In genomic region chr6:159892053-159892452, GRCh38 we compare ENCODE assay signal across 15 cellular contexts.
"Had no signal": no experiment of that assay in that cellular context is flagged by ENCODE, and none has a peak within 500 bp of the region (broad histone marks: within the 10 kb centered on the region; RNA-seq: fewer than 3 reads in every experiment).

No MANE protein-coding gene starts in this region.

- H3K4me3 Mint-ChIP-seq: activated CD4-positive, alpha-beta memory T cell treated with anti-CD3 and anti-CD28 coated beads for 36 hours; activated CD4-positive, alpha-beta T cell treated with anti-CD3 and anti-CD28 coated beads for 36 hours; activated naive CD8-positive, alpha-beta T cell; naive thymus-derived CD8-positive, alpha-beta T cell; T-helper 2 cell treated with Interferon-gamma antibody and Interleukin-4, amounts not matched to agents 5 μg/mL and 100 μg/mL, for 36 hours; WTC11 had no signal

- H3K4me3 ChIP-seq: tibial artery, uterus had no signal

- H3K27ac Mint-ChIP-seq: activated CD4-positive, alpha-beta memory T cell treated with anti-CD3 and anti-CD28 coated beads for 36 hours; activated CD4-positive, alpha-beta T cell treated with anti-CD3 and anti-CD28 coated beads for 36 hours; activated naive CD8-positive, alpha-beta T cell; naive thymus-derived CD8-positive, alpha-beta T cell; T-helper 2 cell treated with Interferon-gamma antibody and Interleukin-4, amounts not matched to agents 5 μg/mL and 100 μg/mL, for 36 hours; WTC11 had no signal

- H3K36me3 ChIP-seq: tibial artery, uterus had no signal

- H3K4me1 Mint-ChIP-seq: activated CD4-positive, alpha-beta T cell treated with anti-CD3 and anti-CD28 coated beads for 36 hours; naive thymus-derived CD8-positive, alpha-beta T cell had no signal

- H3K27me3 ChIP-seq: uterus had no signal

- H3K4me1 ChIP-seq: uterus had no signal

- DNase-seq: activated CD4-positive, alpha-beta memory T cell treated with anti-CD3 and anti-CD28 coated beads for 36 hours; activated CD4-positive, alpha-beta T cell treated with anti-CD3 and anti-CD28 coated beads for 36 hours; dermis blood vessel endothelial cell; left cardiac atrium; mesenchymal stem cell; naive thymus-derived CD8-positive, alpha-beta T cell; stimulated activated CD4-positive, alpha-beta T cell treated with anti-CD3 and anti-CD28 coated beads, Interleukin-12 subunit alpha, Interleukin-12 subunit beta, amount 100 ng/mL, for 4 hours; stimulated activated CD4-positive, alpha-beta T cell treated with anti-CD3 and anti-CD28 coated beads, Interleukin-1b, Interleukin-23, amount 100 ng/mL, for 48 hours; stimulated activated CD8-positive, alpha-beta memory T cell treated with anti-CD3 and anti-CD28 coated beads, Interleukin-4, amount 100 ng/mL, for 48 hours; stimulated activated naive CD4-positive, alpha-beta T cell; tibial artery; uterus had no signal

- H3K9me3 ChIP-seq: tibial artery, uterus had no signal

- H3K36me3 Mint-ChIP-seq: activated CD4-positive, alpha-beta memory T cell treated with anti-CD3 and anti-CD28 coated beads for 36 hours; activated naive CD8-positive, alpha-beta T cell; naive thymus-derived CD8-positive, alpha-beta T cell; WTC11 had no signal

- H3K27ac ChIP-seq: tibial artery, uterus had no signal

- ATAC-seq: activated CD4-positive, alpha-beta T cell treated with anti-CD3 and anti-CD28 coated beads for 36 hours; left cardiac atrium; naive thymus-derived CD8-positive, alpha-beta T cell; WTC11 had no signal

- H3K9me3 Mint-ChIP-seq: activated CD4-positive, alpha-beta memory T cell treated with anti-CD3 and anti-CD28 coated beads for 36 hours; naive thymus-derived CD8-positive, alpha-beta T cell; T-helper 2 cell treated with Interferon-gamma antibody and Interleukin-4, amounts not matched to agents 5 μg/mL and 100 μg/mL, for 36 hours had no signal
